ENCODE assay signal across 8 cellular contexts in genomic region chr18:77063256-77063655, GRCh38.
DNase-seq lines count a peak whose midpoint lies in the region; ATAC-seq and TF ChIP-seq lines count a peak whose summit lies in the region.

No MANE protein-coding gene starts in this region.

- peak overlapping the region; percentile 53 to 71 for H3K27ac ChIP-seq in right atrium auricular region

- DNase-seq in right atrium auricular region (ENCODE audit: low spot score) (peak; percentile 55), cardiac septum (ENCODE audit: low spot score) (no peak), NCI-H1436 treated with DMSO at 0.1 percent for 48 hours (lab: John Stamatoyannopoulos, UW) (no peak), cerebellum (ENCODE audit: low spot score) (no peak)
- peak; percentile 28 to 59 (median 44) for DNase-seq in activated CD4-positive, CD25-positive, alpha-beta regulatory T cell (lab: John Stamatoyannopoulos, UW)
- peak; percentile 51 to 66 for DNase-seq in central memory CD8-positive, alpha-beta T cell (ENCODE audit: low spot score in 2 of 2)
- peak; percentile 68 to 79 (median 74) for DNase-seq in stimulated activated CD4-positive, alpha-beta T cell treated with anti-CD3 and anti-CD28 coated beads, TNF-alpha, amount 100 ng/mL, for 48 hours (ENCODE audit: low read depth in 3 of 3)

- no peak for TF ChIP-seq CTCF in right atrium auricular region (IDR thresholded peaks at IDR 0.05)

- no peaks in the 10 kb centered on the region for H3K9me3 ChIP-seq in right atrium auricular region

- H3K36me3 ChIP-seq in right atrium auricular region, result peaks cover 15% of the 10 kb centered on the region

- H3K4me1 Mint-ChIP-seq in central memory CD8-positive, alpha-beta T cell, result peaks cover 87% of the 10 kb centered on the region

- H3K36me3 Mint-ChIP-seq in central memory CD8-positive, alpha-beta T cell (ENCODE audit: insufficient read depth), result peaks cover 59% of the 10 kb centered on the region

- intact Hi-C loops in cardiac septum (cut with DNase I), result no loop called here

- H3K27ac Mint-ChIP-seq in central memory CD8-positive, alpha-beta T cell (ENCODE audit: low read depth), result peak overlapping the region; percentile 99

- no peaks in the 10 kb centered on the region for H3K9me3 Mint-ChIP-seq in central memory CD8-positive, alpha-beta T cell

- H3K27me3 Mint-ChIP-seq in central memory CD8-positive, alpha-beta T cell, result no peaks in the 10 kb centered on the region

- peaks cover 3 to 52% of the 10 kb centered on the region in 2 donors for H3K4me1 ChIP-seq in right atrium auricular region

- H3K4me3 ChIP-seq in right atrium auricular region, result no peak overlapping the region

- peak overlapping the region; percentile 78 for H3K4me3 Mint-ChIP-seq in central memory CD8-positive, alpha-beta T cell

- peak; percentile 51 for ATAC-seq in HG03460 (IDR thresholded peaks at IDR 0.05; ENCODE audit: unreplicated experiment)
- ATAC-seq in central memory CD8-positive, alpha-beta T cell (replicated peaks; ENCODE audit: extremely low read depth, poor library complexity, severe bottlenecking), result peak; percentile 48

- no peaks in the 10 kb centered on the region for H3K27me3 ChIP-seq in right atrium auricular region

Comparison
In these comparisons a context has a peak if more than half of its experiments do, and no peak if none do; other contexts are left out.
1. DNase-seq: peak in right atrium auricular region (single experiment), activated CD4-positive, CD25-positive, alpha-beta regulatory T cell (4 of 4), central memory CD8-positive, alpha-beta T cell (2 of 2) and stimulated activated CD4-positive, alpha-beta T cell treated with anti-CD3 and anti-CD28 coated beads, TNF-alpha, amount 100 ng/mL, for 48 hours (3 of 3); none in cardiac septum (single experiment), NCI-H1436 treated with DMSO at 0.1 percent for 48 hours (single experiment) and cerebellum (single experiment).